10 cellular contexts compared by ENCODE assay signal in genomic region chr17:38509772-38510423, GRCh38.
DNase-seq lines count a peak whose midpoint lies in the region; ATAC-seq and TF ChIP-seq lines count a peak whose summit lies in the region.
"Had no signal": no experiment of that assay in that cellular context is flagged by ENCODE, and none has a peak within 500 bp of the region (broad histone marks: within the 10 kb centered on the region; RNA-seq: fewer than 3 reads in every experiment).

No MANE protein-coding gene starts in this region.

- H3K36me3 ChIP-seq in lower lobe of right lung: peaks cover 25% of the 10 kb centered on the region
- H3K36me3 ChIP-seq in upper lobe of right lung: peaks cover 15% of the 10 kb centered on the region

- H3K4me3 ChIP-seq in coronary artery (peak overlapping the region; percentile 48), lower lobe of right lung (no peak overlapping the region), upper lobe of right lung (no peak overlapping the region)

- no peak overlapping the region for H3K27ac Mint-ChIP-seq in activated naive CD4-positive, alpha-beta T cell treated with anti-CD3 and anti-CD28 coated beads for 36 hours

- CTCF ChIA-PET in activated naive CD4-positive, alpha-beta T cell treated with anti-CD3 and anti-CD28 coated beads for 36 hours (lab: Charles Lee): interaction anchor here (0.5 to 1.6 kb wide), 14 partner anchors 12 to 1167 kb away, joined by 3 to 14 read pairs (median 3); no protein-coding TSS in a partner anchor

- TF ChIP-seq CTCF in coronary artery (IDR thresholded peaks at IDR 0.05): no peak
- no peak for TF ChIP-seq CTCF in lower lobe of right lung (IDR thresholded peaks at IDR 0.05)
- no peak for TF ChIP-seq CTCF in upper lobe of right lung (IDR thresholded peaks at IDR 0.05)

- no peaks in the 10 kb centered on the region for H3K9me3 ChIP-seq in lower lobe of right lung
- no peaks in the 10 kb centered on the region for H3K9me3 ChIP-seq in upper lobe of right lung

- H3K9me3 Mint-ChIP-seq in activated naive CD4-positive, alpha-beta T cell treated with anti-CD3 and anti-CD28 coated beads for 36 hours: no peaks in the 10 kb centered on the region

- H3K4me1 Mint-ChIP-seq in activated naive CD4-positive, alpha-beta T cell treated with anti-CD3 and anti-CD28 coated beads for 36 hours (ENCODE audit: low read depth): peaks cover 10% of the 10 kb centered on the region

- DNase-seq in activated naive CD4-positive, alpha-beta T cell treated with anti-CD3 and anti-CD28 coated beads for 36 hours: no peak
- DNase-seq in activated naive CD4-positive, alpha-beta T cell treated with Interleukin-2 at 50 U/mL for 16 hours: no peak
- no peak for DNase-seq in coronary artery (ENCODE audit: low spot score)
- no peak for DNase-seq in lower lobe of right lung
- DNase-seq in upper lobe of right lung: no peak
- DNase-seq in NCI-H524 (lab: John Stamatoyannopoulos, UW): no peak
- no peak for DNase-seq in NCI-H1092 (lab: John Stamatoyannopoulos, UW)
- DNase-seq in NAMALWA (ENCODE audit: low spot score): no peak
- DNase-seq: COR-L47, NCI-H187 treated with DMSO at 0.1 percent for 48 hours had no signal

- no peaks in the 10 kb centered on the region for H3K36me3 Mint-ChIP-seq in activated naive CD4-positive, alpha-beta T cell treated with anti-CD3 and anti-CD28 coated beads for 36 hours (ENCODE audit: low read depth)

- peak; percentile 4 to 28 for ATAC-seq in lower lobe of right lung
- ATAC-seq in upper lobe of right lung: peak; percentile 7

- peak overlapping the region; percentile 78 for H3K4me3 Mint-ChIP-seq in activated naive CD4-positive, alpha-beta T cell treated with anti-CD3 and anti-CD28 coated beads for 36 hours

- H3K27ac ChIP-seq in coronary artery: no peak overlapping the region
- no peak overlapping the region for H3K27ac ChIP-seq in lower lobe of right lung
- no peak overlapping the region for H3K27ac ChIP-seq in upper lobe of right lung

- H3K27me3 ChIP-seq in lower lobe of right lung (ENCODE audit: low read depth) (peaks cover 11% of the 10 kb centered on the region), upper lobe of right lung (peaks cover 6% of the 10 kb centered on the region)

- intact Hi-C loops in activated naive CD4-positive, alpha-beta T cell treated with anti-CD3 and anti-CD28 coated beads for 36 hours (cut with micrococcal nuclease): loop anchor here (1.0 to 5.0 kb wide), 2 partner anchors 18 to 237 kb away; partner anchors contain the start of gene PCGF2
- intact Hi-C loops in lower lobe of right lung (cut with DNase I): no loop called here
- intact Hi-C loops in upper lobe of right lung (cut with DNase I): no loop called here

- H3K27me3 Mint-ChIP-seq in activated naive CD4-positive, alpha-beta T cell treated with anti-CD3 and anti-CD28 coated beads for 36 hours (ENCODE audit: low read depth): peaks cover 34% of the 10 kb centered on the region

- no peaks in the 10 kb centered on the region for H3K4me1 ChIP-seq in lower lobe of right lung
- H3K4me1 ChIP-seq in upper lobe of right lung: no peaks in the 10 kb centered on the region
